8 cellular contexts compared by ENCODE assay signal in genomic region chr9:650362-650761, GRCh38.
A peak's percentile ranks its signal among the peaks of the same experiment; 100 is the strongest.
DNase-seq lines count a peak whose midpoint lies in the region; ATAC-seq and TF ChIP-seq lines count a peak whose summit lies in the region.

No MANE protein-coding gene starts in this region.

- peak overlapping the region; percentile 15 for H3K4me3 ChIP-seq in HUES64 (ENCODE audit: low read length)
- H3K4me3 ChIP-seq in lower lobe of right lung = no peak overlapping the region

- H3K27me3 Mint-ChIP-seq in CD14-positive monocyte (ENCODE audit: low read depth in 3 of 3) = no peaks in the 10 kb centered on the region
- H3K27me3 Mint-ChIP-seq in activated naive CD8-positive, alpha-beta T cell treated with anti-CD3 and anti-CD28 coated beads, Interleukin-2, amount 10 ng/mL, durations not matched to agents 7 days and 5 days = no peaks in the 10 kb centered on the region

- no peak overlapping the region; the same call in 1 of the 2 replicates for H3K27ac ChIP-seq in HUES64 (ENCODE audit: low read depth, low read length)
- H3K27ac ChIP-seq in lower lobe of right lung = peak overlapping the region; percentile 10

- no peak overlapping the region for H3K9ac ChIP-seq in HUES64 (ENCODE audit: low read depth, low read length)

- H3K9me3 Mint-ChIP-seq in CD14-positive monocyte = no peaks in the 10 kb centered on the region
- no peaks in the 10 kb centered on the region for H3K9me3 Mint-ChIP-seq in activated naive CD8-positive, alpha-beta T cell treated with anti-CD3 and anti-CD28 coated beads, Interleukin-2, amount 10 ng/mL, durations not matched to agents 7 days and 5 days

- no peaks in the 10 kb centered on the region for H3K9me3 ChIP-seq in HUES64 (ENCODE audit: insufficient read depth, low read depth, low read length)
- H3K9me3 ChIP-seq in lower lobe of right lung = no peaks in the 10 kb centered on the region

- H3K27ac Mint-ChIP-seq in CD14-positive monocyte = peak overlapping the region; percentile 72 to 92 (median 84)
- peak overlapping the region; percentile 75 for H3K27ac Mint-ChIP-seq in activated naive CD8-positive, alpha-beta T cell treated with anti-CD3 and anti-CD28 coated beads, Interleukin-2, amount 10 ng/mL, durations not matched to agents 7 days and 5 days

- H3K4me1 ChIP-seq in HUES64 (ENCODE audit: insufficient read depth, low read length) (peaks cover 35% of the 10 kb centered on the region), lower lobe of right lung (peaks cover 44% of the 10 kb centered on the region)

- WGBS in HUES64 = no CpG with 5 or more reads among the region's 1 CpG

- peak overlapping the region; percentile 57 to 78 for H3K4me3 Mint-ChIP-seq in CD14-positive monocyte
- peak overlapping the region; percentile 66 for H3K4me3 Mint-ChIP-seq in activated naive CD8-positive, alpha-beta T cell treated with anti-CD3 and anti-CD28 coated beads, Interleukin-2, amount 10 ng/mL, durations not matched to agents 7 days and 5 days

- ATAC-seq in activated naive CD8-positive, alpha-beta T cell treated with anti-CD3 and anti-CD28 coated beads, Interleukin-2, amount 10 ng/mL, durations not matched to agents 7 days and 5 days (ENCODE audit: low read depth) = peak; percentile 93
- ATAC-seq in lower lobe of right lung (peak; percentile 57 to 64), GM21360 (IDR thresholded peaks at IDR 0.05; ENCODE audit: unreplicated experiment) (no peak), GM19395 (IDR thresholded peaks at IDR 0.05; ENCODE audit: unreplicated experiment) (no peak)

- TF ChIP-seq CTCF in CD14-positive monocyte (IDR thresholded peaks at IDR 0.05) (no peak), lower lobe of right lung (IDR thresholded peaks at IDR 0.05) (no peak)

- no peaks in the 10 kb centered on the region for H3K36me3 ChIP-seq in HUES64 (ENCODE audit: insufficient read depth, low read length)
- no peaks in the 10 kb centered on the region for H3K36me3 ChIP-seq in lower lobe of right lung

- POLR2A ChIA-PET in activated naive CD8-positive, alpha-beta T cell treated with anti-CD3 and anti-CD28 coated beads, Interleukin-2, amount 10 ng/mL, durations not matched to agents 7 days and 5 days (lab: Charles Lee) = no interaction called here

- intact Hi-C loops in CD14-positive monocyte (cut with micrococcal nuclease) (no loop called here), lower lobe of right lung (cut with DNase I) (no loop called here)

- peaks cover 38% of the 10 kb centered on the region for H3K4me1 Mint-ChIP-seq in CD14-positive monocyte
- peaks cover 33% of the 10 kb centered on the region for H3K4me1 Mint-ChIP-seq in activated naive CD8-positive, alpha-beta T cell treated with anti-CD3 and anti-CD28 coated beads, Interleukin-2, amount 10 ng/mL, durations not matched to agents 7 days and 5 days

- 0 out of 2 replicates have a peak, but pooled peaks cover 3% of the 10 kb centered on the region for H3K27me3 ChIP-seq in HUES64 (ENCODE audit: insufficient read depth, low read length)
- no peaks in the 10 kb centered on the region for H3K27me3 ChIP-seq in lower lobe of right lung (ENCODE audit: low read depth)

- DNase-seq in CD14-positive monocyte (ENCODE audit: low spot score) = no peak
- DNase-seq in activated naive CD8-positive, alpha-beta T cell treated with anti-CD3 and anti-CD28 coated beads, Interleukin-2, amount 10 ng/mL, durations not matched to agents 7 days and 5 days = no peak
- DNase-seq in lower lobe of right lung = no peak
- DNase-seq in NCI-H2081 treated with DMSO at 0.1 percent for 48 hours (lab: John Stamatoyannopoulos, UW) = no peak
- no peak for DNase-seq in cerebellar cortex (ENCODE audit: low spot score)

- H3K36me3 Mint-ChIP-seq in CD14-positive monocyte = no peaks in the 10 kb centered on the region
- H3K36me3 Mint-ChIP-seq in activated naive CD8-positive, alpha-beta T cell treated with anti-CD3 and anti-CD28 coated beads, Interleukin-2, amount 10 ng/mL, durations not matched to agents 7 days and 5 days = no peaks in the 10 kb centered on the region

Comparison
In these comparisons a context has a peak if more than half of its experiments do, and no peak if none do; other contexts are left out.
1. ATAC-seq: peak in activated naive CD8-positive, alpha-beta T cell treated with anti-CD3 and anti-CD28 coated beads, Interleukin-2, amount 10 ng/mL, durations not matched to agents 7 days and 5 days (single experiment) and lower lobe of right lung (2 of 2); none in GM21360 (single experiment) and GM19395 (single experiment).